Comparison of ENCODE assay signal across 19 cellular contexts in genomic region chr12:13181375-13182070, GRCh38. TPM values are rescaled to one million over a fixed set of nuclear protein-coding genes. Genes with fewer than 3 reads are reported as not detected.
A peak's percentile ranks its signal among the peaks of the same experiment; 100 is the strongest.
DNase-seq lines count a peak whose midpoint lies in the region; TF ChIP-seq lines count a peak whose summit lies in the region.
"Had no signal": no experiment of that assay in that cellular context is flagged by ENCODE, and none has a peak within 500 bp of the region (broad histone marks: within the 10 kb centered on the region; RNA-seq: fewer than 3 reads in every experiment).

No MANE protein-coding gene starts in this region.

- peaks cover 50% of the 10 kb centered on the region for H3K4me1 Mint-ChIP-seq in nephron
- H3K4me1 Mint-ChIP-seq in MCF 10A (ENCODE audit: insufficient read depth, unreplicated experiment), result peaks cover 21% of the 10 kb centered on the region

- H3K9me3 Mint-ChIP-seq in nephron (no peaks in the 10 kb centered on the region), MCF 10A (ENCODE audit: unreplicated experiment) (no peaks in the 10 kb centered on the region)
- H3K9me3 Mint-ChIP-seq: activated naive CD4-positive, alpha-beta T cell treated with anti-CD3 and anti-CD28 coated beads, Interleukin-2, amount 50 U/mL, for 24 hours; effector memory CD8-positive, alpha-beta T cell; naive B cell; T-cell had no signal

- intact Hi-C loops in colonic mucosa (cut with DNase I) (no loop called here), MCF 10A (cut with micrococcal nuclease) (no loop called here), breast epithelium (cut with DNase I; ENCODE audit: low total_unique reads) (no loop called here)

- H4K20me1 ChIP-seq in KMS-11 (ENCODE audit: insufficient read depth), result no peaks in the 10 kb centered on the region

- H3K4me3 Mint-ChIP-seq in nephron (no peak overlapping the region), MCF 10A (ENCODE audit: unreplicated experiment) (no peak overlapping the region)
- H3K4me3 Mint-ChIP-seq: activated CD4-positive, alpha-beta T cell treated with anti-CD3 and anti-CD28 coated beads for 36 hours; activated naive CD4-positive, alpha-beta T cell treated with anti-CD3 and anti-CD28 coated beads, Interleukin-2, amount 50 U/mL, for 24 hours; effector memory CD8-positive, alpha-beta T cell; IgD-negative memory B cell; T-cell had no signal

- TF ChIP-seq POLR2A in breast epithelium (IDR thresholded peaks at IDR 0.05), result no peak

- H3K27me3 Mint-ChIP-seq in nephron (ENCODE audit: low read depth) (peaks cover 9% of the 10 kb centered on the region), MCF 10A (ENCODE audit: insufficient read depth, unreplicated experiment) (no peaks in the 10 kb centered on the region)
- H3K27me3 Mint-ChIP-seq: activated naive CD4-positive, alpha-beta T cell treated with anti-CD3 and anti-CD28 coated beads, Interleukin-2, amount 50 U/mL, for 24 hours had no signal

- BruUV-seq in MCF 10A (replicated peaks; lab: Mats Ljungman, UMichigan), result no TSS peak

- peak overlapping the region; percentile 92; the same call in 1 of the 2 replicates for H3K4me2 ChIP-seq in KMS-11

- H3K9me3 ChIP-seq in colonic mucosa (no peaks in the 10 kb centered on the region), breast epithelium (no peaks in the 10 kb centered on the region)
- H3K9me3 ChIP-seq: right atrium auricular region, upper lobe of right lung had no signal

- H3K9ac ChIP-seq in KMS-11 (no peak overlapping the region), colonic mucosa (ENCODE audit: low read depth in 2 of 2, low read length in 2 of 2) (no peak overlapping the region)

- no peaks in the 10 kb centered on the region for H3K79me2 ChIP-seq in KMS-11 (ENCODE audit: insufficient read depth, low read depth)

- H3K27ac Mint-ChIP-seq in nephron, result peak overlapping the region in 2 of 3 experiments; percentile 22 to 26
- no peak overlapping the region for H3K27ac Mint-ChIP-seq in MCF 10A (ENCODE audit: low read depth, unreplicated experiment)
- H3K27ac Mint-ChIP-seq: activated CD4-positive, alpha-beta T cell treated with anti-CD3 and anti-CD28 coated beads for 36 hours; activated naive CD4-positive, alpha-beta T cell treated with anti-CD3 and anti-CD28 coated beads, Interleukin-2, amount 50 U/mL, for 24 hours; effector memory CD8-positive, alpha-beta T cell; IgD-negative memory B cell; T-cell had no signal

- H3K4me1 ChIP-seq in KMS-11 (ENCODE audit: low read depth, poor library complexity, severe bottlenecking), result peaks cover 51% of the 10 kb centered on the region
- peaks cover 3% of the 10 kb centered on the region for H3K4me1 ChIP-seq in colonic mucosa
- peaks cover 0 to 5% of the 10 kb centered on the region in 2 donors for H3K4me1 ChIP-seq in breast epithelium

- no peaks in the 10 kb centered on the region for H3K27me3 ChIP-seq in KMS-11 (ENCODE audit: insufficient read depth, low read depth)
- no peaks in the 10 kb centered on the region for H3K27me3 ChIP-seq in colonic mucosa
- H3K27me3 ChIP-seq in breast epithelium, result no peaks in the 10 kb centered on the region
- H3K27me3 ChIP-seq: right atrium auricular region, upper lobe of right lung had no signal

- TF ChIP-seq CTCF in KMS-11 (conservative IDR thresholded peaks at IDR 0.05; ENCODE audit: low read depth, low read length), result no peak
- TF ChIP-seq CTCF in colonic mucosa (IDR thresholded peaks at IDR 0.05), result no peak
- TF ChIP-seq CTCF in nephron (IDR thresholded peaks at IDR 0.05; ENCODE audit: unreplicated experiment in 3 of 3), result no peak
- no peak for TF ChIP-seq CTCF in MCF 10A (IDR thresholded peaks at IDR 0.05; ENCODE audit: unreplicated experiment)
- no peak for TF ChIP-seq CTCF in breast epithelium (IDR thresholded peaks at IDR 0.05)

- CTCF ChIA-PET in MCF 10A (lab: Yijun Ruan, JAX), result interaction anchor here (0.8 to 1.0 kb wide), 3 partner anchors 15 to 143 kb away, joined by 3 to 4 read pairs (median 3); partner anchors contain the start of gene EMP1

- peak overlapping the region; percentile 8; the same call in 1 of the 2 replicates for H2AFZ ChIP-seq in KMS-11 (ENCODE audit: low read depth)

- H3K36me3 Mint-ChIP-seq in nephron (ENCODE audit: low read depth), result no peaks in the 10 kb centered on the region
- H3K36me3 Mint-ChIP-seq in MCF 10A (ENCODE audit: insufficient read depth, unreplicated experiment), result no peaks in the 10 kb centered on the region
- H3K36me3 Mint-ChIP-seq: activated naive CD4-positive, alpha-beta T cell treated with anti-CD3 and anti-CD28 coated beads, Interleukin-2, amount 50 U/mL, for 24 hours; IgD-negative memory B cell; naive B cell; T-cell had no signal

- POLR2A ChIA-PET in MCF 10A (lab: Yijun Ruan, JAX), result interaction anchor here (0.9 to 11.1 kb wide), 2 partner anchors 10 to 18 kb away, joined by 3 to 364 read pairs; partner anchors contain the start of gene EMP1

- no peak overlapping the region for H3K4me3 ChIP-seq in KMS-11 (IDR thresholded peaks at IDR 0.05; ENCODE audit: insufficient read depth, low read depth, low read length)
- no peak overlapping the region for H3K4me3 ChIP-seq in colonic mucosa
- no peak overlapping the region for H3K4me3 ChIP-seq in breast epithelium
- H3K4me3 ChIP-seq: right atrium auricular region, upper lobe of right lung had no signal

- H3K27ac ChIP-seq in KMS-11 (peak overlapping the region; percentile 95; the same call in 1 of the 2 replicates), colonic mucosa (no peak overlapping the region), breast epithelium (no peak overlapping the region)
- H3K27ac ChIP-seq: upper lobe of right lung had no signal

- H3K36me3 ChIP-seq in KMS-11 (ENCODE audit: insufficient read depth) (no peaks in the 10 kb centered on the region), colonic mucosa (no peaks in the 10 kb centered on the region), breast epithelium (no peaks in the 10 kb centered on the region)
- H3K36me3 ChIP-seq: right atrium auricular region, upper lobe of right lung had no signal

- peak; percentile 53 for DNase-seq in Daoy (ENCODE audit: low read depth)
- DNase-seq in colonic mucosa, result peak; percentile 6
- DNase-seq in LoVo (ENCODE audit: low spot score), result no peak
- DNase-seq in MCF 10A (ENCODE audit: unreplicated experiment), result no peak
- no peak for DNase-seq in NCI-H510A (lab: John Stamatoyannopoulos, UW)
- DNase-seq in breast epithelium (ENCODE audit: low spot score in 2 of 2), result no peak
- DNase-seq: activated CD4-positive, alpha-beta T cell treated with anti-CD3 and anti-CD28 coated beads for 36 hours; effector memory CD8-positive, alpha-beta T cell; mammary epithelial cell; naive B cell; NCI-H187; occipital lobe; T-cell; upper lobe of right lung had no signal

RNA-seq across cellular contexts. Expression of gene EMP1, which starts 15.0 kb away (rescaled TPM):
- total RNA-seq in Daoy (2014; rRNA removed; shearing (Covaris generic)), result 116 and 250 TPM in 2 replicates
- total RNA-seq in colonic mucosa (100 to 1,000 TPM; 265 to 667 TPM), MCF 10A (2022) (193 and 230 TPM in 2 replicates), breast epithelium (100 to 1,000 TPM; 207 to 759 (median 444) TPM)

Comparison
In these comparisons a context has a peak if more than half of its experiments do, and no peak if none do; other contexts are left out.
1. DNase-seq: peak in Daoy (single experiment) and colonic mucosa (single experiment); none in LoVo (single experiment), MCF 10A (single experiment), NCI-H510A (single experiment) and breast epithelium (0 of 2).